ENCODE assay signal across 9 cellular contexts in the genomic region with DNA sequence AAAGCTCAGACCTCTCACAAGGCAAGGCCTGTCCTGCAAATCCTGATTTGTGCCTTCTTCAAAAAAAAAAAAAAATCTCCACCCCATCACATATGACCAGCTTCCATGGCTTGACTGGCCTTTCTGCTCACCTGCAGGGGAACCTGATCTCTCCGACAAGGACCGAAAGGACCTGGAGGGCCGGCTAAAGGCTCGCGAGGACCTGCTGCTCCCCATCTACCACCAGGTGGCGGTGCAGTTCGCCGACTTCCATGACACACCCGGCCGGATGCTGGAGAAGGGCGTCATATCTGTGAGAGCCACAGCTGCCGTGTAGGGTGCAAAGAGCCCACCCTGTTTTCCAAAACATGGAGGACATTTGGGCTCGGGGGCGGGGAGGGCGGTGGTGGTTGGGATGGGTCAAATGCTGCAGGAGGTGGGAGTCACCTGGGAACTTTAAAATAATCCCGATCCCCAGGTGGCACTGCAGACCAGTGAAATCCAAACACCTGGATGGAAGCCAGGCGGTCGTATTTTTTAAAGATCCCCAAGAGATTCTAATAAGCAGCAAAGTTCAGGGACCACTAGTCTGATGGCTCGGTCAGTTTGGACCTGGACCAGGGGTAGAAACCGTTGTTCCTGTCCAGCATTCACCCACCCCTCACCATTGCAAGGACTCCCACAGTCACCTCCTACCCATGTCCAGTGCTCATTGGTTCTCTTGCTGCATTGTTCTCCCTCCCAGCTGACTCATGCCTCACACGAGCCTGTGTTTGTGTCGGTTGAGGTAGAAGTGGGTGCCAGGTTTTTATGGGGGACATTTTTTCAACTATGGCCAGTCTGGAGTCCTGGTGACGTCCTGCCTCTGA. TPM values are rescaled to one million over a fixed set of nuclear protein-coding genes. Genes with fewer than 3 reads are reported as not detected.
DNase-seq lines count a peak whose midpoint lies in the region; ATAC-seq and TF ChIP-seq lines count a peak whose summit lies in the region.
"Had no signal": no experiment of that assay in that cellular context is flagged by ENCODE, and none has a peak within 500 bp of the region (broad histone marks: within the 10 kb centered on the region; RNA-seq: fewer than 3 reads in every experiment).

No MANE protein-coding gene starts in this region.

- DNase-seq in Calu3 (peak; percentile 92), HPDE6-E6E7 (ENCODE audit: extremely low spot score) (peak; percentile 70), NT2/D1 (ENCODE audit: low read depth, low spot score) (peak; percentile 76), cardiac muscle cell (ENCODE audit: low read depth in 1 of 2, low spot score in 1 of 2) (peak; percentile 78 to 89), pulmonary artery endothelial cell (ENCODE audit: low read depth, low spot score) (peak; percentile 3), NCI-H1436 treated with DMSO at 0.1 percent for 48 hours (lab: John Stamatoyannopoulos, UW) (no peak)
- DNase-seq in activated effector memory CD4-positive, alpha-beta T cell treated with Interleukin-2 at 50 U/mL for 16 hours = peak; percentile 9

- no peak for ATAC-seq in GM21723 (IDR thresholded peaks at IDR 0.05; ENCODE audit: unreplicated experiment)

- no peak overlapping the region for H3K27ac Mint-ChIP-seq in Calu3 (ENCODE audit: unreplicated experiment)

- H3K36me3 ChIP-seq in NT2/D1 (ENCODE audit: insufficient read depth, insufficient read length, low read length) (peaks cover 4% of the 10 kb centered on the region), cardiac muscle cell (peaks cover 44% of the 10 kb centered on the region)

- H3K4me3 ChIP-seq in NT2/D1 (ENCODE audit: insufficient read length, low read depth) = no peak overlapping the region
- no peak overlapping the region for H3K4me3 ChIP-seq in cardiac muscle cell
- H3K4me3 ChIP-seq: SK-N-MC had no signal

- no peak overlapping the region for H3K4me3 Mint-ChIP-seq in Calu3 (ENCODE audit: low read depth, unreplicated experiment)

- H3K4me1 Mint-ChIP-seq in Calu3 (ENCODE audit: low read depth, unreplicated experiment) = no peaks in the 10 kb centered on the region

- H3K27ac ChIP-seq in cardiac muscle cell = no peak overlapping the region
- H3K27ac ChIP-seq: SK-N-MC had no signal

- H3K36me3 Mint-ChIP-seq in Calu3 (ENCODE audit: insufficient read depth, unreplicated experiment) = peaks cover 8% of the 10 kb centered on the region

- peak; percentile 91 for TF ChIP-seq CTCF in Calu3 (IDR thresholded peaks at IDR 0.05; ENCODE audit: unreplicated experiment)
- TF ChIP-seq CTCF in cardiac muscle cell (IDR thresholded peaks at IDR 0.05; ENCODE audit: low read depth, low read length) = peak; percentile 87

- H3K4me1 ChIP-seq in NT2/D1 (ENCODE audit: insufficient read depth, insufficient read length) (peaks cover 7% of the 10 kb centered on the region), cardiac muscle cell (ENCODE audit: low read depth) (no peaks in the 10 kb centered on the region)

- intact Hi-C loops in Calu3 (cut with micrococcal nuclease; ENCODE audit: unreplicated experiment) = loop anchor here (1.0 kb wide), 1 partner anchor 121 kb away; no protein-coding TSS in a partner anchor

- H3K9me3 ChIP-seq in NT2/D1 (ENCODE audit: insufficient read depth, low read length) = no peaks in the 10 kb centered on the region
- no peaks in the 10 kb centered on the region for H3K9me3 ChIP-seq in cardiac muscle cell (ENCODE audit: low read depth)

- no peaks in the 10 kb centered on the region for H3K27me3 Mint-ChIP-seq in Calu3 (ENCODE audit: unreplicated experiment)

- no peaks in the 10 kb centered on the region for H3K9me3 Mint-ChIP-seq in Calu3 (ENCODE audit: low read depth, unreplicated experiment)

- no peak overlapping the region for H3K9ac ChIP-seq in NT2/D1 (ENCODE audit: insufficient read length, low read depth)

- BruUV-seq in Calu3 (replicated peaks; lab: Mats Ljungman, UMichigan) = no TSS peak

- CTCF ChIA-PET in Calu3 (lab: Charles Lee) = interaction anchor here (0.6 to 2.8 kb wide), 13 partner anchors 9 to 176 kb away, joined by 3 to 43 read pairs (median 4); no protein-coding TSS in a partner anchor

- H3K27me3 ChIP-seq in NT2/D1 (ENCODE audit: insufficient read depth, insufficient read length) (no peaks in the 10 kb centered on the region), cardiac muscle cell (no peaks in the 10 kb centered on the region)

RNA-seq across cellular contexts. Expression of gene FOXN4, which starts 44.8 kb away (rescaled TPM):
- total RNA-seq in Calu3 (2022) (not detected in 2 replicates), cardiac muscle cell (0.42 and 2.5 TPM in 2 replicates), pulmonary artery endothelial cell (not detected in 2 replicates)
- 0.15 and 0.84 TPM in 2 replicates for polyA plus RNA-seq in cardiac muscle cell
